Comparison of ENCODE assay signal across 12 cellular contexts in genomic region chr10:48759113-48759901, GRCh38.
A peak's percentile ranks its signal among the peaks of the same experiment; 100 is the strongest.
DNase-seq lines count a peak whose midpoint lies in the region; ATAC-seq and TF ChIP-seq lines count a peak whose summit lies in the region.
"Had no signal": no experiment of that assay in that cellular context is flagged by ENCODE, and none has a peak within 500 bp of the region (broad histone marks: within the 10 kb centered on the region; RNA-seq: fewer than 3 reads in every experiment).

No MANE protein-coding gene starts in this region.

- peak; percentile 46 for DNase-seq in stimulated activated naive B cell treated with anti-CD40 and anti-IgM and Interleukin-4, amounts not matched to agents 10 μg/mL and 1 μg/mL and 100 μg/mL, for 72 hours
- no peak for DNase-seq in left colon
- DNase-seq in A673 (ENCODE audit: low spot score), result no peak
- no peak for DNase-seq in activated naive CD4-positive, alpha-beta T cell treated with anti-CD3 and anti-CD28 coated beads for 36 hours
- DNase-seq: activated effector memory CD4-positive, alpha-beta T cell treated with anti-CD3 and anti-CD28 coated beads, Interleukin-2, amount 50 U/mL, for 16 hours; dermis blood vessel endothelial cell; GDM1; NCI-H526; T-helper 17 cell had no signal

- BruUV-seq in A673 (replicated peaks; lab: Mats Ljungman, UMichigan), result no TSS peak

- peak overlapping the region; percentile 31 to 35 for H3K4me3 Mint-ChIP-seq in stimulated activated naive B cell treated with anti-CD40 and anti-IgM and Interleukin-4, amounts not matched to agents 10 μg/mL and 1 μg/mL and 100 μg/mL, for 72 hours
- no peak overlapping the region for H3K4me3 Mint-ChIP-seq in activated naive CD4-positive, alpha-beta T cell treated with anti-CD3 and anti-CD28 coated beads for 36 hours
- H3K4me3 Mint-ChIP-seq: T-helper 17 cell had no signal

- H3K4me3 ChIP-seq in A673 (ENCODE audit: low read depth, low read length, poor library complexity, severe bottlenecking), result no peak overlapping the region

- peaks cover 51 to 88% of the 10 kb centered on the region in 2 donors for H3K4me1 Mint-ChIP-seq in stimulated activated naive B cell treated with anti-CD40 and anti-IgM and Interleukin-4, amounts not matched to agents 10 μg/mL and 1 μg/mL and 100 μg/mL, for 72 hours
- H3K4me1 Mint-ChIP-seq in activated naive CD4-positive, alpha-beta T cell treated with anti-CD3 and anti-CD28 coated beads for 36 hours (ENCODE audit: low read depth), result no peaks in the 10 kb centered on the region
- H3K4me1 Mint-ChIP-seq: T-helper 17 cell had no signal

- H3K27me3 Mint-ChIP-seq in stimulated activated naive B cell treated with anti-CD40 and anti-IgM and Interleukin-4, amounts not matched to agents 10 μg/mL and 1 μg/mL and 100 μg/mL, for 72 hours, result no peaks in the 10 kb centered on the region
- peaks cover 9% of the 10 kb centered on the region for H3K27me3 Mint-ChIP-seq in activated naive CD4-positive, alpha-beta T cell treated with anti-CD3 and anti-CD28 coated beads for 36 hours (ENCODE audit: low read depth)

- no peak for TF ChIP-seq CTCF in A673 (conservative IDR thresholded peaks at IDR 0.05; ENCODE audit: low read depth, low read length)

- H3K27ac Mint-ChIP-seq in stimulated activated naive B cell treated with anti-CD40 and anti-IgM and Interleukin-4, amounts not matched to agents 10 μg/mL and 1 μg/mL and 100 μg/mL, for 72 hours, result peak overlapping the region; percentile 90
- no peak overlapping the region for H3K27ac Mint-ChIP-seq in activated naive CD4-positive, alpha-beta T cell treated with anti-CD3 and anti-CD28 coated beads for 36 hours
- H3K27ac Mint-ChIP-seq: T-helper 17 cell had no signal

- no peaks in the 10 kb centered on the region for H3K4me1 ChIP-seq in A673 (ENCODE audit: insufficient read depth, low read length, poor library complexity, severe bottlenecking)

- intact Hi-C loops in left colon (cut with DNase I, micrococcal nuclease), result no loop called here
- intact Hi-C loops in A673 (cut with micrococcal nuclease; ENCODE audit: unreplicated experiment), result loop anchor here (10.0 kb wide), 1 partner anchor 65 kb away; no protein-coding TSS in a partner anchor
- intact Hi-C loops in activated naive CD4-positive, alpha-beta T cell treated with anti-CD3 and anti-CD28 coated beads for 36 hours (cut with micrococcal nuclease), result no loop called here

- H3K27ac ChIP-seq in A673 (ENCODE audit: low read depth, low read length, poor library complexity, severe bottlenecking), result no peak overlapping the region

- CTCF ChIA-PET in A673 (lab: Charles Lee), result no interaction called here
- CTCF ChIA-PET in activated naive CD4-positive, alpha-beta T cell treated with anti-CD3 and anti-CD28 coated beads for 36 hours (lab: Charles Lee), result no interaction called here

- TF ChIP-seq POLR2A in GM19099 (IDR thresholded peaks at IDR 0.05; ENCODE audit: extremely low read depth, insufficient read length, low read depth), result peak; percentile 35

- no peaks in the 10 kb centered on the region for H3K9me3 ChIP-seq in A673 (ENCODE audit: low read depth, low read length, poor library complexity, severe bottlenecking)

- POLR2A ChIA-PET in A673 (lab: Charles Lee; ENCODE audit: low non-redundant PET), result no interaction called here

- no peaks in the 10 kb centered on the region for H3K9me3 Mint-ChIP-seq in stimulated activated naive B cell treated with anti-CD40 and anti-IgM and Interleukin-4, amounts not matched to agents 10 μg/mL and 1 μg/mL and 100 μg/mL, for 72 hours
- H3K9me3 Mint-ChIP-seq in activated naive CD4-positive, alpha-beta T cell treated with anti-CD3 and anti-CD28 coated beads for 36 hours, result no peaks in the 10 kb centered on the region

- ATAC-seq in HG02571 (IDR thresholded peaks at IDR 0.05; ENCODE audit: unreplicated experiment) (peak; percentile 79), HG03457 (IDR thresholded peaks at IDR 0.05; ENCODE audit: unreplicated experiment) (peak; percentile 85), left colon (no peak)
- ATAC-seq in stimulated activated naive B cell treated with anti-CD40 and anti-IgM and Interleukin-4, amounts not matched to agents 10 μg/mL and 1 μg/mL and 100 μg/mL, for 72 hours (replicated peaks), result peak; percentile 96
- ATAC-seq: T-helper 17 cell had no signal

- H3K27me3 ChIP-seq in A673 (replicated peaks; ENCODE audit: insufficient read depth, low read depth, low read length, poor library complexity), result peaks cover 28% of the 10 kb centered on the region

- H3K36me3 Mint-ChIP-seq in stimulated activated naive B cell treated with anti-CD40 and anti-IgM and Interleukin-4, amounts not matched to agents 10 μg/mL and 1 μg/mL and 100 μg/mL, for 72 hours, result peaks cover 63 to 82% of the 10 kb centered on the region in 2 donors
- no peaks in the 10 kb centered on the region for H3K36me3 Mint-ChIP-seq in activated naive CD4-positive, alpha-beta T cell treated with anti-CD3 and anti-CD28 coated beads for 36 hours (ENCODE audit: low read depth)

- H3K36me3 ChIP-seq in A673 (ENCODE audit: insufficient read depth, low read length, poor library complexity, severe bottlenecking), result no peaks in the 10 kb centered on the region
